8 cellular contexts compared by ENCODE assay signal in the genomic region with DNA sequence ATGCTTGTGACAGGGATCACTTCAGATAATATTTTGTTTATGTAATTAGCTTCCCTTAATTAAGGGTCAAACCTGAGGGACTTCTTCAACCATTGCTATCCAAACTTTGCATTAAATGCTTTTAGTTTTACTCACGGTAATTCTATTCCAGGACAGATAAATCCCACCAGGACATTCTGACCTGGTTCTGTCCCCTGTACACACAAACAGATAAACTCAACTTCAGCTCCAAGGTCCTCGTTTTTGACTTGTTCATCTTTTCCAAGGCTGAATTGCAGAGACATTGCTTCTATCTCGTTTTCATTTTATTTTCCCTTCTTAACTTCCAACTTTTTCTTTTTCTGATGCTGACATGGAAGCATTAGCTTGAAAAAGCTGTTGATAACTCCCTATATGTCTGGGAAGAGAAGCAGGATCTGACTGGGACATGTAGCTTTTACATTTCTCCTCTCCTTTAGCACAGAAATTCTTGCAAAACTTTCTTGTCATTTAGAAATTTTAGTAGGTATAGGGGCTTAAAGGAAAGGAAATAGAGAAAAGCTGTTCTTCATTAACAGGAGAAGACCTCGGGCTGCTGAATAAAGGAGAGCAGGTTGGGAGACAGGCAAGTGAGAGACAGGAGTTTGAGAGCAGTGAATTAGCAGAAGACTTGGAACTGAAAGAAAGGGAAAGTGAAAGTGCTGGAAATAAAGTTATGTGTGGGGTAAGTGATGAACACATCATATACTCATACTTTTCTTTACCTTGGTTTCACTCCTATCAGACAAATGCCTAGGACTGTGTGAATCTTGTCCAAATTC.
DNase-seq lines count a peak whose midpoint lies in the region; ATAC-seq and TF ChIP-seq lines count a peak whose summit lies in the region.

No MANE protein-coding gene starts in this region.

- intact Hi-C loops in Right ventricle myocardium inferior (cut with DNase I) (no loop called here), cardiac septum (cut with DNase I) (loop anchor here (10.0 kb wide), 2 partner anchors 127 to 877 kb away; no protein-coding TSS in a partner anchor), right lobe of liver (cut with DNase I) (no loop called here), aorta (cut with DNase I) (no loop called here)

- no peaks in the 10 kb centered on the region for H3K36me3 ChIP-seq in right lobe of liver
- H3K36me3 ChIP-seq in aorta (ENCODE audit: control insufficient read depth in 1 of 2, insufficient read depth in 2 of 2, low read length in 1 of 2) = no peaks in the 10 kb centered on the region

- H3K4me3 ChIP-seq in LNCaP clone FGC (ENCODE audit: low read depth, low read length) (0 out of 2 replicates have a peak overlapping the region, but pooled peaks have one; percentile 10), right lobe of liver (peak overlapping the region; percentile 22 to 50 (median 44)), aorta (ENCODE audit: low read length in 2 of 2) (peak overlapping the region; percentile 58 to 64)

- H3K27me3 ChIP-seq in right lobe of liver (no peaks in the 10 kb centered on the region), aorta (ENCODE audit: control insufficient read depth in 1 of 2, insufficient read depth in 2 of 2, low read length in 1 of 2) (no peaks in the 10 kb centered on the region)

- no peak for TF ChIP-seq CTCF in LNCaP clone FGC (IDR thresholded peaks at IDR 0.05; ENCODE audit: control insufficient read depth, extremely low read depth, insufficient read depth)
- no peak for TF ChIP-seq CTCF in right lobe of liver (IDR thresholded peaks at IDR 0.05)

- WGBS in right lobe of liver (ENCODE audit: insufficient coverage, low coverage, low lambda C conversion rate, missing lambda C conversion rate) = 7% methylated on average over 4 of the region's 4 CpGs
- 14 to 19% methylated on average over 4 of the region's 4 CpGs for WGBS in aorta, 2 donors

- H3K9me3 ChIP-seq in right lobe of liver (no peaks in the 10 kb centered on the region), aorta (ENCODE audit: control insufficient read depth, low read length) (no peaks in the 10 kb centered on the region)

- ATAC-seq in Right ventricle myocardium inferior (peak; percentile 69), right lobe of liver (peak; percentile 92 to 96 (median 96)), aorta (ENCODE audit: low FRiP score) (peak; percentile 54)

- DNase-seq in Right ventricle myocardium inferior (ENCODE audit: missing footprints) = no peak
- DNase-seq in cardiac septum (ENCODE audit: low spot score) = no peak
- no peak for DNase-seq in LNCaP clone FGC (ENCODE audit: low read depth)
- DNase-seq in amniotic epithelial cell (ENCODE audit: low read depth) = peak; percentile 71
- DNase-seq in right lobe of liver = no peak
- DNase-seq in aorta = no peak
- DNase-seq in NCI-H187 (lab: John Stamatoyannopoulos, UW) = no peak
- no peak for DNase-seq in amygdala (lab: John Stamatoyannopoulos, UW)

- TF ChIP-seq POLR2A in right lobe of liver (IDR thresholded peaks at IDR 0.05) = peak; percentile 29

- H3K4me1 ChIP-seq in right lobe of liver (no peaks in the 10 kb centered on the region), aorta (ENCODE audit: control insufficient read depth in 1 of 2, insufficient read depth in 2 of 2, low read length in 2 of 2) (no peaks in the 10 kb centered on the region)

- peak overlapping the region; percentile 48 to 65 (median 58) for H3K27ac ChIP-seq in right lobe of liver
- no peak overlapping the region for H3K27ac ChIP-seq in aorta (ENCODE audit: low read depth in 1 of 2, low read length in 2 of 2)

Comparison
In these comparisons a context has a peak if more than half of its experiments do, and no peak if none do; other contexts are left out.
1. H3K4me3 ChIP-seq: peak in every context shown above with its lines; median percentile 61 in aorta; 44 in right lobe of liver; 10 in LNCaP clone FGC.
2. H3K27ac ChIP-seq: peak in right lobe of liver (3 of 3); none in aorta (0 of 2).
3. Peak in every context shown above with its lines, with median percentiles within 50 percentile points of each other: ATAC-seq.